ENCODE assay signal across 8 cellular contexts in genomic region chr1:211675230-211676105, GRCh38. TPM values are rescaled to one million over a fixed set of nuclear protein-coding genes. Genes with fewer than 3 reads are reported as not detected.
DNase-seq lines count a peak whose midpoint lies in the region; ATAC-seq and TF ChIP-seq lines count a peak whose summit lies in the region.

NEK2 (minus strand) TSS chr1:211675621; CDS start chr1:211675479, 142 bp downstream.

- H3K9me3 Mint-ChIP-seq in IgD-negative memory B cell: peaks cover 0 to 3% (median 3%) of the 10 kb centered on the region in 3 donors

- no peaks in the 10 kb centered on the region for H3F3A ChIP-seq in PC-3 (ENCODE audit: low read length, unreplicated experiment)

- peaks cover 18% of the 10 kb centered on the region for H3K36me3 ChIP-seq in PC-3 (ENCODE audit: low read depth, low read length)
- H3K36me3 ChIP-seq in esophagus (ENCODE audit: control insufficient read depth in 2 of 2, insufficient read depth in 2 of 2, low read length in 1 of 2): no peaks in the 10 kb centered on the region
- no peaks in the 10 kb centered on the region for H3K36me3 ChIP-seq in muscle layer of colon (ENCODE audit: insufficient read depth, low read length)

- 0 out of 2 replicates have a peak, but pooled peaks cover 3% of the 10 kb centered on the region for H4K20me1 ChIP-seq in PC-3 (ENCODE audit: low read length)

- peak within 1 kb of the TSS; percentile 27 for H3K27ac ChIP-seq in PC-3 (ENCODE audit: low read length)
- H3K27ac ChIP-seq in esophagus (ENCODE audit: low read depth in 2 of 2, low read length in 1 of 2): peak within 1 kb of the TSS in 1 of 2 donors; percentile 67
- H3K27ac ChIP-seq in muscle layer of colon (ENCODE audit: low read depth, low read length): no peak within 1 kb of the TSS

- peaks cover 37% of the 10 kb centered on the region for H3K79me2 ChIP-seq in PC-3 (ENCODE audit: low read length)

- ATAC-seq in GM21576 (IDR thresholded peaks at IDR 0.05; ENCODE audit: unreplicated experiment) (peak; percentile 95), PC-3 (peak; percentile 98)

- H3K27me3 ChIP-seq in PC-3 (ENCODE audit: low read length) (no peaks in the 10 kb centered on the region), esophagus (ENCODE audit: control insufficient read depth in 1 of 2, insufficient read depth in 2 of 2, low read length in 2 of 2) (no peaks in the 10 kb centered on the region), muscle layer of colon (ENCODE audit: control insufficient read depth in 1 of 2, insufficient read depth in 2 of 2, low read length in 2 of 2) (no peaks in the 10 kb centered on the region)

- H3K9ac ChIP-seq in PC-3 (ENCODE audit: low read length): peak within 1 kb of the TSS; percentile 69
- no peak within 1 kb of the TSS for H3K9ac ChIP-seq in muscle layer of colon (ENCODE audit: low read length)

- H3K9me2 ChIP-seq in PC-3 (replicated peaks; ENCODE audit: low read length): no peaks in the 10 kb centered on the region

- WGBS in esophagus, 2 donors: 1% methylated on average over 58 of the region's 58 CpGs

- H3K4me3 Mint-ChIP-seq in IgD-negative memory B cell: peak within 1 kb of the TSS; percentile 88 to 94 (median 94)

- H3K4me1 ChIP-seq in PC-3 (ENCODE audit: insufficient read depth, low read length): peaks cover 24% of the 10 kb centered on the region
- H3K4me1 ChIP-seq in esophagus (ENCODE audit: control insufficient read depth in 2 of 2, insufficient read depth in 2 of 2, low read length in 1 of 2): peaks cover 2 to 3% of the 10 kb centered on the region in 2 donors
- H3K4me1 ChIP-seq in muscle layer of colon (ENCODE audit: insufficient read depth, low read length): peaks cover 6% of the 10 kb centered on the region

- intact Hi-C loops in PC-3 (cut with micrococcal nuclease): loop anchor here (1.0 kb wide), 1 partner anchor 781 kb away; no protein-coding TSS in a partner anchor

- H2AFZ ChIP-seq in PC-3 (ENCODE audit: low read length): peak within 1 kb of the TSS; percentile 93

- H3K4me1 Mint-ChIP-seq in IgD-negative memory B cell: peaks cover 13 to 29% (median 19%) of the 10 kb centered on the region in 3 donors

- no peaks in the 10 kb centered on the region for H3K36me3 Mint-ChIP-seq in IgD-negative memory B cell

- H3K27me3 Mint-ChIP-seq in IgD-negative memory B cell: no peaks in the 10 kb centered on the region

- H3K27ac Mint-ChIP-seq in IgD-negative memory B cell: peak within 1 kb of the TSS; percentile 55 to 92 (median 85)

- DNase-seq in DMS53 (lab: John Stamatoyannopoulos, UW) (peak; percentile 100), PC-3 (peak; percentile 99), activated T-cell treated with anti-CD3 and anti-CD28 coated beads for 4 hours (peak; percentile 69)
- DNase-seq in stimulated activated CD8-positive, alpha-beta memory T cell treated with anti-CD3 and anti-CD28 coated beads, Interleukin-7, amount 100 ng/mL, for 1 hour (ENCODE audit: low read depth in 2 of 2): peak; percentile 49 to 62

- POLR2A ChIA-PET in PC-3 (lab: Charles Lee; ENCODE audit: unreplicated experiment): no interaction called here

- H3K4me3 ChIP-seq in PC-3 (ENCODE audit: low read length): peak within 1 kb of the TSS; percentile 81
- peak within 1 kb of the TSS; percentile 73 to 87 for H3K4me3 ChIP-seq in esophagus (ENCODE audit: low read depth in 1 of 2, low read length in 2 of 2)
- H3K4me3 ChIP-seq in muscle layer of colon (ENCODE audit: low read depth in 1 of 2, low read length in 2 of 2): peak within 1 kb of the TSS; percentile 58 to 78

- no peak for TF ChIP-seq CTCF in PC-3 (conservative IDR thresholded peaks at IDR 0.05; ENCODE audit: low read depth, low read length)

- H3K9me3 ChIP-seq in PC-3 (ENCODE audit: low read length) (no peaks in the 10 kb centered on the region), esophagus (ENCODE audit: control insufficient read depth in 2 of 2, insufficient read depth in 1 of 2, low read depth in 1 of 2, low read length in 1 of 2) (no peaks in the 10 kb centered on the region), muscle layer of colon (ENCODE audit: low read length) (no peaks in the 10 kb centered on the region)

- CTCF ChIA-PET in PC-3 (lab: Charles Lee): no interaction called here

- H3K4me2 ChIP-seq in PC-3 (ENCODE audit: low read length): peak within 1 kb of the TSS; percentile 86

- BruUV-seq in PC-3 (replicated peaks; lab: Mats Ljungman, UMichigan): TSS peak; percentile 68

RNA-seq across cellular contexts. Expression of gene NEK2, which starts in this region (rescaled TPM):
- polyA plus RNA-seq in IgD-negative memory B cell (not detected), esophagus (1 to 10 TPM; 4.7 to 6.7 TPM)
- 42.7 and 47.5 TPM in 2 replicates for total RNA-seq in PC-3 (2014; rRNA removed)
